16 cellular contexts compared by ENCODE assay signal in genomic region chr5:103098993-103099392, GRCh38. TPM values are rescaled to one million over a fixed set of nuclear protein-coding genes. Genes with fewer than 3 reads are reported as not detected.
DNase-seq lines count a peak whose midpoint lies in the region; ATAC-seq, FAIRE-seq and TF ChIP-seq lines count a peak whose summit lies in the region.
"Had no signal": no experiment of that assay in that cellular context is flagged by ENCODE, and none has a peak within 500 bp of the region (broad histone marks: within the 10 kb centered on the region; RNA-seq: fewer than 3 reads in every experiment).

No MANE protein-coding gene starts in this region.

- DNase-seq in DMS 273 (lab: John Stamatoyannopoulos, UW; ENCODE audit: unreplicated experiment) (peak; percentile 7), DMS 273 treated with DMSO at 0.1 percent for 48 hours (lab: John Stamatoyannopoulos, UW) (no peak), OCI-M1 (lab: John Stamatoyannopoulos, UW) (peak; percentile 28), choroid plexus epithelial cell (ENCODE audit: low read depth) (peak; percentile 13), HepG2 (ENCODE audit: low spot score) (peak; percentile 12), OCI-LY7 (ENCODE audit: low spot score) (no peak), glutamatergic neuron (no peak)
- DNase-seq: C1 segment of cervical spinal cord, HCEC 1CT, KBM-7, NCI-H187 treated with DMSO at 0.1 percent for 48 hours, NCI-H2171, RPMI8226 had no signal

- in situ Hi-C loops in HepG2 (cut with HindIII; ENCODE audit: extremely low pct_ligation_motif_present, low pct_unique_long_range_greater_than_20kb), result no loop called here

- H3K27me3 Mint-ChIP-seq in glutamatergic neuron (ENCODE audit: unreplicated experiment), result no peaks in the 10 kb centered on the region

- H3K9ac ChIP-seq in HepG2 (ENCODE audit: insufficient read depth, low read depth, low read length), result no peak overlapping the region

- H3K9me3 ChIP-seq in HepG2 (ENCODE audit: low read length), result no peaks in the 10 kb centered on the region
- H3K9me3 ChIP-seq in OCI-LY7 (ENCODE audit: low read length), result no peaks in the 10 kb centered on the region
- H3K9me3 ChIP-seq: SJSA1 had no signal

- ATAC-seq in HepG2, result no peak
- no peak for ATAC-seq in HG03565 (IDR thresholded peaks at IDR 0.05; ENCODE audit: unreplicated experiment)

- H3K27ac ChIP-seq in HepG2 (ENCODE audit: extremely low read length, insufficient read depth, low read length) (no peak overlapping the region), OCI-LY7 (ENCODE audit: low read depth, low read length, poor library complexity, severe bottlenecking) (no peak overlapping the region)
- H3K27ac ChIP-seq: 22Rv1, SJSA1 had no signal

- TF ChIP-seq EP300 in HepG2 (IDR thresholded peaks at IDR 0.05; ENCODE audit: low read depth in 2 of 2, low read length in 2 of 2) (no peak), HepG2 (CRISPR knock-in tag; IDR thresholded peaks at IDR 0.05; ENCODE audit: borderline replicate concordance) (no peak)

- H3K79me2 ChIP-seq in HepG2 (ENCODE audit: insufficient read depth, low read length), result no peaks in the 10 kb centered on the region
- H3K79me2 ChIP-seq in OCI-LY7 (ENCODE audit: insufficient read depth, low read depth, low read length), result no peaks in the 10 kb centered on the region

- TF ChIP-seq POLR2A in HepG2 (IDR thresholded peaks at IDR 0.05; ENCODE audit: insufficient read depth in 1 of 2, low read depth in 2 of 2, low read length in 2 of 2), result no peak

- no peak overlapping the region for H3K4me3 Mint-ChIP-seq in glutamatergic neuron (ENCODE audit: unreplicated experiment)

- no peak for TF ChIP-seq CTCF in choroid plexus epithelial cell (conservative IDR thresholded peaks at IDR 0.05; ENCODE audit: low read depth, low read length)
- no peak for TF ChIP-seq CTCF in HepG2 (CRISPR knock-in tag; IDR thresholded peaks at IDR 0.05)
- no peak for TF ChIP-seq CTCF in OCI-LY7 (conservative IDR thresholded peaks at IDR 0.05; ENCODE audit: low read length)
- TF ChIP-seq CTCF in glutamatergic neuron (IDR thresholded peaks at IDR 0.05; ENCODE audit: partially characterized antibody, unreplicated experiment), result no peak

- intact Hi-C loops in HepG2 (cut with micrococcal nuclease; ENCODE audit: unreplicated experiment), result no loop called here
- intact Hi-C loops in OCI-LY7 (cut with micrococcal nuclease; ENCODE audit: unreplicated experiment), result no loop called here

- H2AFZ ChIP-seq in HepG2 (ENCODE audit: low read length) (no peak overlapping the region), OCI-LY7 (ENCODE audit: low read length) (no peak overlapping the region)

- no peak for TF ChIP-seq RAD21 in HepG2 (CRISPR knock-in tag; IDR thresholded peaks at IDR 0.05)

- H3K27ac Mint-ChIP-seq in glutamatergic neuron (ENCODE audit: unreplicated experiment), result no peak overlapping the region

- no peaks in the 10 kb centered on the region for H3K9me3 Mint-ChIP-seq in glutamatergic neuron (ENCODE audit: unreplicated experiment)

- H3K27me3 ChIP-seq in HepG2 (ENCODE audit: control insufficient read depth in 1 of 2, insufficient read depth in 2 of 2, low read length in 2 of 2), result no peaks in the 10 kb centered on the region
- H3K27me3 ChIP-seq: SJSA1 had no signal

- H3K9me2 ChIP-seq in OCI-LY7 (ENCODE audit: insufficient read depth, low read length), result no peaks in the 10 kb centered on the region

- no TSS peak for BruUV-seq in HepG2 (replicated peaks; lab: Mats Ljungman, UMichigan)
- no TSS peak for BruUV-seq in OCI-LY7 (replicated peaks; lab: Mats Ljungman, UMichigan)

- H4K20me1 ChIP-seq in HepG2 (ENCODE audit: insufficient read depth, low read length), result no peaks in the 10 kb centered on the region
- H4K20me1 ChIP-seq in OCI-LY7 (ENCODE audit: insufficient read depth, low read length), result no peaks in the 10 kb centered on the region

- POLR2A ChIA-PET in HepG2 (lab: Yijun Ruan, JAX) (interaction anchor here (0.9 kb wide), 1 partner anchor 21 kb away, joined by 4 read pairs; the partner anchor contains the start of genes GIN1 and PPIP5K2), OCI-LY7 (lab: Charles Lee) (interaction anchor here (0.7 to 1.5 kb wide), 3 partner anchors 8 to 17 kb away, joined by 3 to 7 read pairs (median 3); no protein-coding TSS in a partner anchor)

- H3K4me1 Mint-ChIP-seq in glutamatergic neuron (ENCODE audit: low read depth, unreplicated experiment), result no peaks in the 10 kb centered on the region

- H3K4me1 ChIP-seq in HepG2 (ENCODE audit: insufficient read depth, low read length), result 0 out of 2 replicates have a peak, but pooled peaks cover 7% of the 10 kb centered on the region
- no peaks in the 10 kb centered on the region for H3K4me1 ChIP-seq in OCI-LY7 (ENCODE audit: insufficient read depth, low read length, poor library complexity, severe bottlenecking)
- H3K4me1 ChIP-seq: SJSA1 had no signal

- FAIRE-seq in HepG2 (lab: Jason Lieb, UNC), result peak; percentile 4

- H3K4me2 ChIP-seq in HepG2 (ENCODE audit: low read depth, low read length), result no peak overlapping the region
- no peak overlapping the region for H3K4me2 ChIP-seq in OCI-LY7 (ENCODE audit: low read length)

- WGBS in HepG2 (ENCODE audit: low lambda C conversion rate), result 74% methylated on average over 2 of the region's 2 CpGs

- H3K36me3 ChIP-seq in HepG2 (replicated peaks in 1 of 2; ENCODE audit: control insufficient read depth in 1 of 2, insufficient read depth in 2 of 2, low read length in 2 of 2), result peaks cover 0 to 15% of the 10 kb centered on the region in 2 experiments; a peak in 4 of 5 replicates
- H3K36me3 ChIP-seq in OCI-LY7 (ENCODE audit: insufficient read depth, low read length), result peaks cover 13% of the 10 kb centered on the region

- no peak overlapping the region for H3K4me3 ChIP-seq in choroid plexus epithelial cell (ENCODE audit: low read depth, low read length)
- no peak overlapping the region for H3K4me3 ChIP-seq in HepG2 (replicated peaks in 1 of 3; ENCODE audit: insufficient read depth in 1 of 3, low read depth in 2 of 3, low read length in 3 of 3)
- no peak overlapping the region for H3K4me3 ChIP-seq in OCI-LY7 (ENCODE audit: low read depth, low read length, poor library complexity, severe bottlenecking)
- H3K4me3 ChIP-seq: SJSA1 had no signal

- CTCF ChIA-PET in HepG2 (lab: Yijun Ruan, JAX; ENCODE audit: low intra/inter-chr PET ratio, low total read pairs), result no interaction called here
- CTCF ChIA-PET in OCI-LY7 (lab: Charles Lee; ENCODE audit: unreplicated experiment), result no interaction called here

- no peaks in the 10 kb centered on the region for H3K36me3 Mint-ChIP-seq in glutamatergic neuron (ENCODE audit: unreplicated experiment)

RNA-seq across cellular contexts. Expression of gene GIN1, which starts 20.9 kb away (rescaled TPM):
- total RNA-seq in HepG2 (2016; rRNA removed; fragmentation: Illumina TruSeq; extraction: Trizol) (7.7 and 9.5 TPM in 2 replicates), OCI-LY7 (2022) (5.8 TPM in 2 replicates), glutamatergic neuron (ENCODE audit: unreplicated experiment) (9.6 TPM)
- total RNA-seq in HepG2 (2016; cell fraction: cytosol; rRNA removed; fragmentation: Illumina TruSeq; extraction: Trizol; ENCODE audit: low read depth), result 2.7 and 3.1 TPM in 2 replicates
- total RNA-seq in HepG2 (2016; cell fraction: insoluble cytoplasmic fraction; rRNA removed; fragmentation: Illumina TruSeq; extraction: Trizol), result 6.9 and 9.0 TPM in 2 replicates
- 2.7 and 3.4 TPM in 2 replicates for total RNA-seq in HepG2 (2016; cell fraction: membrane; rRNA removed; fragmentation: Illumina TruSeq; extraction: Trizol)
- total RNA-seq in HepG2 (2016; cell fraction: nucleus; rRNA removed; fragmentation: Illumina TruSeq; extraction: Trizol), result 10.8 and 11.6 TPM in 2 replicates
- polyA plus RNA-seq in HepG2 (2011; rRNA removed), result 1.7 and 2.3 TPM in 2 replicates
- polyA plus RNA-seq in HepG2 (2011; cell fraction: cytosol; rRNA removed), result 0.86 and 1.2 TPM in 2 replicates
- polyA plus RNA-seq in HepG2 (2011; cell fraction: nucleus; rRNA removed), result 0.88 and 1.8 TPM in 2 replicates
- polyA plus RNA-seq in HepG2 (2012), result 3.5 and 4.0 TPM in 2 replicates
- 0.50 and 0.83 TPM in 2 replicates for polyA plus RNA-seq in HepG2 (2016; cell fraction: cytosol; fragmentation: Illumina TruSeq; extraction: Trizol; ENCODE audit: low read depth)
- polyA plus RNA-seq in HepG2 (2016; cell fraction: insoluble cytoplasmic fraction; fragmentation: Illumina TruSeq; extraction: Trizol; ENCODE audit: low read depth), result 5.7 and 7.4 TPM in 2 replicates
- 1.3 and 2.1 TPM in 2 replicates for polyA plus RNA-seq in HepG2 (2016; cell fraction: membrane; fragmentation: Illumina TruSeq; extraction: Trizol; ENCODE audit: low read depth)
- polyA plus RNA-seq in HepG2 (2016; cell fraction: nucleus; fragmentation: Illumina TruSeq; extraction: Trizol; ENCODE audit: insufficient read depth, low read depth), result 3.9 and 11.0 TPM in 2 replicates
- 2.7 and 3.6 TPM in 2 replicates for polyA minus RNA-seq in HepG2 (2011; rRNA and poly(A)+ RNA removed; ENCODE audit: low replicate concordance)
- polyA minus RNA-seq in HepG2 (2011; cell fraction: cytosol; rRNA and poly(A)+ RNA removed), result 2.5 TPM in 2 replicates
- 12.4 and 21.9 TPM in 2 replicates for polyA minus RNA-seq in HepG2 (2011; cell fraction: nucleus; rRNA and poly(A)+ RNA removed)
- total RNA-seq in OCI-LY7 (2014; rRNA removed; shearing (Covaris generic)), result 3.9 TPM in 2 replicates

RNA-seq across cellular contexts. Expression of gene PPIP5K2, which starts 21.1 kb away (rescaled TPM):
- total RNA-seq in HepG2 (2016; rRNA removed; fragmentation: Illumina TruSeq; extraction: Trizol), result 45.6 and 85.2 TPM in 2 replicates
- total RNA-seq in HepG2 (2016; cell fraction: cytosol; rRNA removed; fragmentation: Illumina TruSeq; extraction: Trizol; ENCODE audit: low read depth), result 4.7 and 4.8 TPM in 2 replicates
- 48.3 and 82.7 TPM in 2 replicates for total RNA-seq in HepG2 (2016; cell fraction: insoluble cytoplasmic fraction; rRNA removed; fragmentation: Illumina TruSeq; extraction: Trizol)
- 21.1 and 21.5 TPM in 2 replicates for total RNA-seq in HepG2 (2016; cell fraction: membrane; rRNA removed; fragmentation: Illumina TruSeq; extraction: Trizol)
- total RNA-seq in HepG2 (2016; cell fraction: nucleus; rRNA removed; fragmentation: Illumina TruSeq; extraction: Trizol), result 76.4 and 84.8 TPM in 2 replicates
- 12.7 and 19.7 TPM in 2 replicates for polyA plus RNA-seq in HepG2 (2011; rRNA removed)
- polyA plus RNA-seq in HepG2 (2011; cell fraction: cytosol; rRNA removed), result 5.6 and 9.0 TPM in 2 replicates
- 10.3 and 10.4 TPM in 2 replicates for polyA plus RNA-seq in HepG2 (2011; cell fraction: nucleus; rRNA removed)
- 9.5 and 19.4 TPM in 2 replicates for polyA plus RNA-seq in HepG2 (2012)
- 1.2 and 1.5 TPM in 2 replicates for polyA plus RNA-seq in HepG2 (2016; cell fraction: cytosol; fragmentation: Illumina TruSeq; extraction: Trizol; ENCODE audit: low read depth)
- 42.7 and 48.8 TPM in 2 replicates for polyA plus RNA-seq in HepG2 (2016; cell fraction: insoluble cytoplasmic fraction; fragmentation: Illumina TruSeq; extraction: Trizol; ENCODE audit: low read depth)
- polyA plus RNA-seq in HepG2 (2016; cell fraction: membrane; fragmentation: Illumina TruSeq; extraction: Trizol; ENCODE audit: low read depth), result 6.0 and 6.8 TPM in 2 replicates
- polyA plus RNA-seq in HepG2 (2016; cell fraction: nucleus; fragmentation: Illumina TruSeq; extraction: Trizol; ENCODE audit: insufficient read depth, low read depth), result 56.7 and 58.8 TPM in 2 replicates
- 54.6 and 63.8 TPM in 2 replicates for polyA minus RNA-seq in HepG2 (2011; rRNA and poly(A)+ RNA removed; ENCODE audit: low replicate concordance)
- polyA minus RNA-seq in HepG2 (2011; cell fraction: cytosol; rRNA and poly(A)+ RNA removed), result 24.6 and 32.6 TPM in 2 replicates
- 139 and 150 TPM in 2 replicates for polyA minus RNA-seq in HepG2 (2011; cell fraction: nucleus; rRNA and poly(A)+ RNA removed)
- total RNA-seq in OCI-LY7 (2014; rRNA removed; shearing (Covaris generic)), result 45.5 and 50.3 TPM in 2 replicates
- total RNA-seq in OCI-LY7 (2022), result 80.0 and 91.0 TPM in 2 replicates
- total RNA-seq in glutamatergic neuron (ENCODE audit: unreplicated experiment), result 134 TPM

Comparison
In these comparisons a context has a peak if more than half of its experiments do, and no peak if none do; other contexts are left out.
1. DNase-seq: peak in DMS 273 (single experiment), OCI-M1 (single experiment), choroid plexus epithelial cell (single experiment) and HepG2 (single experiment); none in DMS 273 treated with DMSO at 0.1 percent for 48 hours (single experiment), OCI-LY7 (single experiment) and glutamatergic neuron (single experiment).